Comparison of ENCODE assay signal across 32 cellular contexts in the genomic region with DNA sequence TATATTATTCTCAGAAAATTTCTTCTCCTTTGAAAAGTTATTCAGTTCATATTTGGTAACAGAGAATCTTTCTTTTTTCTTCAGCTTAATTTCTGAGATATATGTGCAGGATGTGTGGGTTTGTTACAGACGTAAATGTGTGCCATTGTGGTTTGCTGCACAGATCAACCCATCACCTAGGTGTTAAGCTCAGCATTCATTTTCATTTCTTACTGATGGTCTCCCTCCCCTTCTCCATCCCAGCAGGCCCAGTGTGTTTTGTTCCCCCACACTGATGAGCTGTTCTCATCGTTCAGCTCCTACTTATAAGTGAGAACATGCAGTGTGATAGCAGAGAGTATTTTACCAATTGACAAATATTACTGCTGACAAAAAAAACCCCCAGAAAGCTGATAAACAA.
"Had no signal": no experiment of that assay in that cellular context is flagged by ENCODE, and none has a peak within 500 bp of the region (broad histone marks: within the 10 kb centered on the region; RNA-seq: fewer than 3 reads in every experiment).

No MANE protein-coding gene starts in this region.

- H3K27ac ChIP-seq: brain microvascular endothelial cell, epithelial cell of prostate, esophagus squamous epithelium, gastroesophageal sphincter, WERI-Rb-1 had no signal

- H3K36me3 Mint-ChIP-seq: activated naive CD8-positive, alpha-beta T cell had no signal

- H3K4me3 ChIP-seq: esophagus squamous epithelium, gastroesophageal sphincter had no signal

- H3K4me1 Mint-ChIP-seq: activated B cell treated with CpG ODN at 0.5 μM for 24 hours; activated T-helper 17 cell treated with anti-CD3 and anti-CD28 coated beads, Interleukin-2, amount 50 U/mL, for 72 hours; T-helper 17 cell had no signal

- H3K27me3 ChIP-seq: brain microvascular endothelial cell, esophagus squamous epithelium, gastroesophageal sphincter had no signal

- H3K36me3 ChIP-seq: brain microvascular endothelial cell, esophagus squamous epithelium, gastroesophageal sphincter, WERI-Rb-1 had no signal

- H3K27ac Mint-ChIP-seq: activated B cell treated with CpG ODN at 0.5 μM for 24 hours; activated naive CD8-positive, alpha-beta T cell; activated T-helper 17 cell treated with anti-CD3 and anti-CD28 coated beads, Interleukin-2, amount 50 U/mL, for 72 hours; T-helper 17 cell; T-helper 2 cell treated with Interferon-gamma antibody and Interleukin-4, amounts not matched to agents 5 μg/mL and 100 μg/mL, for 36 hours had no signal

- H3K27me3 Mint-ChIP-seq: activated B cell treated with CpG ODN at 0.5 μM for 24 hours; activated naive CD8-positive, alpha-beta T cell; activated T-helper 17 cell treated with anti-CD3 and anti-CD28 coated beads, Interleukin-2, amount 50 U/mL, for 72 hours; T-helper 17 cell had no signal

- H3K4me1 ChIP-seq: esophagus squamous epithelium, gastroesophageal sphincter had no signal

- H3K4me3 Mint-ChIP-seq: activated B cell treated with CpG ODN at 0.5 μM for 24 hours; activated naive CD8-positive, alpha-beta T cell; activated T-cell treated with anti-CD3 and anti-CD28 coated beads, Interleukin-2, amount 50 U/mL, for 4 hours; activated T-helper 17 cell treated with anti-CD3 and anti-CD28 coated beads, Interleukin-2, amount 50 U/mL, for 72 hours; T-helper 17 cell; T-helper 2 cell treated with Interferon-gamma antibody and Interleukin-4, amounts not matched to agents 5 μg/mL and 100 μg/mL, for 36 hours had no signal

- DNase-seq: activated B cell treated with CpG ODN at 0.5 μM for 24 hours; activated CD4-positive, alpha-beta T cell treated with anti-CD3 and anti-CD28 coated beads for 48 hours; activated CD4-positive, alpha-beta T cell treated with anti-CD3 and anti-CD28 coated beads, Interleukin-2, amount 50 U/mL, for 1 hour; activated CD4-positive, alpha-beta T cell treated with anti-CD3 and anti-CD28 coated beads, Interleukin-2, amount 50 U/mL, for 48 hours; activated effector memory CD4-positive, alpha-beta T cell treated with Interleukin-2 at 50 U/mL for 16 hours; activated gamma-delta T cell treated with Interleukin-2 at 50 U/mL for 16 hours; activated naive CD4-positive, alpha-beta T cell treated with anti-CD3 and anti-CD28 coated beads, Interleukin-2, amount 50 U/mL, for 16 hours; activated naive CD4-positive, alpha-beta T cell treated with Interleukin-2 at 50 U/mL for 16 hours; activated T-cell treated with anti-CD3 and anti-CD28 coated beads, Interleukin-2, amount 50 U/mL, for 4 hours; amniotic stem cell; anterior cingulate cortex; brain microvascular endothelial cell; cortex of kidney; dermis blood vessel endothelial cell; effector CD4-positive, alpha-beta T cell; esophagus squamous epithelium; foreskin melanocyte; T-helper 1 cell; T-helper 17 cell; T1000; WERI-Rb-1 had no signal

- ATAC-seq: activated CD4-positive, CD25-positive, alpha-beta regulatory T cell treated with anti-CD3 and anti-CD28 coated beads, Interleukin-2, amount 50 U/mL, for 24 hours; activated T-cell treated with anti-CD3 and anti-CD28 coated beads, Interleukin-2, amount 50 U/mL, for 4 hours; activated T-helper 17 cell treated with anti-CD3 and anti-CD28 coated beads, Interleukin-2, amount 50 U/mL, for 72 hours; gastroesophageal sphincter; T-helper 17 cell had no signal

- FAIRE-seq: astrocyte, bronchial epithelial cell, colon, endometrium, endothelial cell of umbilical vein had no signal
